In the genomic region with DNA sequence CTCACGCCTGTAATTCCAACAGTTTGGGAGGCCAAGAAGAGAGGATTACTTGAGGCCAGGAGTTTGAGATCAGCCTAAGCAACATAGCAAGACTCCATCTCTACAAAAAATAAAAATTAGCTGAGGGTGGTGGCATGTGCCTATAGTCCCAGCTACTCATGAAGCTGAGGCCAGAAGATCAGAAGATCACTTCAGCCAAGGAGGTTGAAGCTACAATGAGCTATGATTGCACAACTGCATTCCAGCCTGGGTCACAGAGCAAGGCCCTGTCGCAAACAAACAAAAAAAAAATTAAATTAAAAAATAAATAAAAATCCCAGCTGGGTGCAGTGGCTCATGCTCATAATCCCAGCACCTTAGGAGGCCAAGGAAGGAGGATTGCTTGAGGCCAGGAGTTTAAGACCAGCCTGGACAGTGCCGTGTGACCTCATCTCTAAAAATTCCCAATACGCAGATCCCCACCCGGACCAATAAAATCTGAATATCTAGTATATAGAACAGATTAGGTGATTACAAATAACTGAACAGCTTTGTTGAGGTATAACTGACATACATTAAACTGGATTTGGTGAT, we compare ENCODE assay signal across 1 cellular context.
A peak's percentile ranks its signal among the peaks of the same experiment; 100 is the strongest.
TF ChIP-seq lines count a peak whose summit lies in the region.

No MANE protein-coding gene starts in this region.

TF ChIP-seq in HepG2, 621 proteins besides CTCF, POLR2A, EP300 and RAD21 (continued from another document and continues in another):
- TF ChIP-seq, protein P1, sequence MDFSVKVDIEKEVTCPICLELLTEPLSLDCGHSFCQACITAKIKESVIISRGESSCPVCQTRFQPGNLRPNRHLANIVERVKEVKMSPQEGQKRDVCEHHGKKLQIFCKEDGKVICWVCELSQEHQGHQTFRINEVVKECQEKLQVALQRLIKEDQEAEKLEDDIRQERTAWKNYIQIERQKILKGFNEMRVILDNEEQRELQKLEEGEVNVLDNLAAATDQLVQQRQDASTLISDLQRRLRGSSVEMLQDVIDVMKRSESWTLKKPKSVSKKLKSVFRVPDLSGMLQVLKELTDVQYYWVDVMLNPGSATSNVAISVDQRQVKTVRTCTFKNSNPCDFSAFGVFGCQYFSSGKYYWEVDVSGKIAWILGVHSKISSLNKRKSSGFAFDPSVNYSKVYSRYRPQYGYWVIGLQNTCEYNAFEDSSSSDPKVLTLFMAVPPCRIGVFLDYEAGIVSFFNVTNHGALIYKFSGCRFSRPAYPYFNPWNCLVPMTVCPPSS (IDR thresholded peaks at IDR 0.05), result no peak
- no peak for TF ChIP-seq TP53 (CRISPR knock-in tag; conservative IDR thresholded peaks at IDR 0.05)
- TF ChIP-seq, protein P2, sequence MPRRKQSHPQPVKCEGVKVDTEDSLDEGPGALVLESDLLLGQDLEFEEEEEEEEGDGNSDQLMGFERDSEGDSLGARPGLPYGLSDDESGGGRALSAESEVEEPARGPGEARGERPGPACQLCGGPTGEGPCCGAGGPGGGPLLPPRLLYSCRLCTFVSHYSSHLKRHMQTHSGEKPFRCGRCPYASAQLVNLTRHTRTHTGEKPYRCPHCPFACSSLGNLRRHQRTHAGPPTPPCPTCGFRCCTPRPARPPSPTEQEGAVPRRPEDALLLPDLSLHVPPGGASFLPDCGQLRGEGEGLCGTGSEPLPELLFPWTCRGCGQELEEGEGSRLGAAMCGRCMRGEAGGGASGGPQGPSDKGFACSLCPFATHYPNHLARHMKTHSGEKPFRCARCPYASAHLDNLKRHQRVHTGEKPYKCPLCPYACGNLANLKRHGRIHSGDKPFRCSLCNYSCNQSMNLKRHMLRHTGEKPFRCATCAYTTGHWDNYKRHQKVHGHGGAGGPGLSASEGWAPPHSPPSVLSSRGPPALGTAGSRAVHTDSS (CRISPR knock-in tag; conservative IDR thresholded peaks at IDR 0.05), result no peak
- no peak for TF ChIP-seq SATB2 (CRISPR knock-in tag; IDR thresholded peaks at IDR 0.05)
- TF ChIP-seq, protein P3, sequence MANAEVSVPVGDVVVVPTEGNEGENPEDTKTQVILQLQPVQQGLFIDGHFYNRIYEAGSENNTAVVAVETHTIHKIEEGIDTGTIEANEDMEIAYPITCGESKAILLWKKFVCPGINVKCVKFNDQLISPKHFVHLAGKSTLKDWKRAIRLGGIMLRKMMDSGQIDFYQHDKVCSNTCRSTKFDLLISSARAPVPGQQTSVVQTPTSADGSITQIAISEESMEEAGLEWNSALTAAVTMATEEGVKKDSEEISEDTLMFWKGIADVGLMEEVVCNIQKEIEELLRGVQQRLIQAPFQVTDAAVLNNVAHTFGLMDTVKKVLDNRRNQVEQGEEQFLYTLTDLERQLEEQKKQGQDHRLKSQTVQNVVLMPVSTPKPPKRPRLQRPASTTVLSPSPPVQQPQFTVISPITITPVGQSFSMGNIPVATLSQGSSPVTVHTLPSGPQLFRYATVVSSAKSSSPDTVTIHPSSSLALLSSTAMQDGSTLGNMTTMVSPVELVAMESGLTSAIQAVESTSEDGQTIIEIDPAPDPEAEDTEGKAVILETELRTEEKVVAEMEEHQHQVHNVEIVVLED (CRISPR knock-in tag; IDR thresholded peaks at IDR 0.05; ENCODE audit: borderline replicate concordance), result no peak; the same call in 1 of the 2 replicates
- TF ChIP-seq PAX8 (CRISPR knock-in tag; IDR thresholded peaks at IDR 0.05; ENCODE audit: borderline replicate concordance), result no peak
- TF ChIP-seq ZSCAN31 (CRISPR knock-in tag; IDR thresholded peaks at IDR 0.05; ENCODE audit: low read depth), result no peak
- TF ChIP-seq, protein P4, sequence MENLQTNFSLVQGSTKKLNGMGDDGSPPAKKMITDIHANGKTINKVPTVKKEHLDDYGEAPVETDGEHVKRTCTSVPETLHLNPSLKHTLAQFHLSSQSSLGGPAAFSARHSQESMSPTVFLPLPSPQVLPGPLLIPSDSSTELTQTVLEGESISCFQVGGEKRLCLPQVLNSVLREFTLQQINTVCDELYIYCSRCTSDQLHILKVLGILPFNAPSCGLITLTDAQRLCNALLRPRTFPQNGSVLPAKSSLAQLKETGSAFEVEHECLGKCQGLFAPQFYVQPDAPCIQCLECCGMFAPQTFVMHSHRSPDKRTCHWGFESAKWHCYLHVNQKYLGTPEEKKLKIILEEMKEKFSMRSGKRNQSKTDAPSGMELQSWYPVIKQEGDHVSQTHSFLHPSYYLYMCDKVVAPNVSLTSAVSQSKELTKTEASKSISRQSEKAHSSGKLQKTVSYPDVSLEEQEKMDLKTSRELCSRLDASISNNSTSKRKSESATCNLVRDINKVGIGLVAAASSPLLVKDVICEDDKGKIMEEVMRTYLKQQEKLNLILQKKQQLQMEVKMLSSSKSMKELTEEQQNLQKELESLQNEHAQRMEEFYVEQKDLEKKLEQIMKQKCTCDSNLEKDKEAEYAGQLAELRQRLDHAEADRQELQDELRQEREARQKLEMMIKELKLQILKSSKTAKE (CRISPR knock-in tag; IDR thresholded peaks at IDR 0.05; ENCODE audit: borderline replicate concordance), result no peak
- no peak; the same call in 1 of the 2 replicates for TF ChIP-seq ZNF263 (CRISPR knock-in tag; IDR thresholded peaks at IDR 0.05)
- peak; percentile 79 for TF ChIP-seq ZMYM4 (CRISPR knock-in tag; IDR thresholded peaks at IDR 0.05)
- TF ChIP-seq U2AF2 (IDR thresholded peaks at IDR 0.05; ENCODE audit: low read depth, low read length), result no peak
- TF ChIP-seq KAT8 (CRISPR knock-in tag; IDR thresholded peaks at IDR 0.05), result peak; percentile 64; the same call in 1 of the 2 replicates
- TF ChIP-seq SMARCC2 (IDR thresholded peaks at IDR 0.05), result no peak
- TF ChIP-seq RNF2 (conservative IDR thresholded peaks at IDR 0.05; ENCODE audit: low read depth), result no peak
- TF ChIP-seq, protein P5, sequence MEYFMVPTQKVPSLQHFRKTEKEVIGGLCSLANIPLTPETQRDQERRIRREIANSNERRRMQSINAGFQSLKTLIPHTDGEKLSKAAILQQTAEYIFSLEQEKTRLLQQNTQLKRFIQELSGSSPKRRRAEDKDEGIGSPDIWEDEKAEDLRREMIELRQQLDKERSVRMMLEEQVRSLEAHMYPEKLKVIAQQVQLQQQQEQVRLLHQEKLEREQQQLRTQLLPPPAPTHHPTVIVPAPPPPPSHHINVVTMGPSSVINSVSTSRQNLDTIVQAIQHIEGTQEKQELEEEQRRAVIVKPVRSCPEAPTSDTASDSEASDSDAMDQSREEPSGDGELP (IDR thresholded peaks at IDR 0.05; ENCODE audit: borderline replicate concordance, low read depth), result peak; percentile 48; the same call in 1 of the 2 replicates
- TF ChIP-seq, protein P6, sequence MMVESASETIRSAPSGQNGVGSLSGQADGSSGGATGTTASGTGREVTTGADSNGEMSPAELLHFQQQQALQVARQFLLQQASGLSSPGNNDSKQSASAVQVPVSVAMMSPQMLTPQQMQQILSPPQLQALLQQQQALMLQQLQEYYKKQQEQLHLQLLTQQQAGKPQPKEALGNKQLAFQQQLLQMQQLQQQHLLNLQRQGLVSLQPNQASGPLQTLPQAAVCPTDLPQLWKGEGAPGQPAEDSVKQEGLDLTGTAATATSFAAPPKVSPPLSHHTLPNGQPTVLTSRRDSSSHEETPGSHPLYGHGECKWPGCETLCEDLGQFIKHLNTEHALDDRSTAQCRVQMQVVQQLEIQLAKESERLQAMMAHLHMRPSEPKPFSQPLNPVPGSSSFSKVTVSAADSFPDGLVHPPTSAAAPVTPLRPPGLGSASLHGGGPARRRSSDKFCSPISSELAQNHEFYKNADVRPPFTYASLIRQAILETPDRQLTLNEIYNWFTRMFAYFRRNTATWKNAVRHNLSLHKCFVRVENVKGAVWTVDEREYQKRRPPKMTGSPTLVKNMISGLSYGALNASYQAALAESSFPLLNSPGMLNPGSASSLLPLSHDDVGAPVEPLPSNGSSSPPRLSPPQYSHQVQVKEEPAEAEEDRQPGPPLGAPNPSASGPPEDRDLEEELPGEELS (CRISPR knock-in tag; IDR thresholded peaks at IDR 0.05), result peak; percentile 95
- TF ChIP-seq STAG1 (CRISPR knock-in tag; IDR thresholded peaks at IDR 0.05), result peak; percentile 21; the same call in 1 of the 2 replicates
- TF ChIP-seq, protein P7, sequence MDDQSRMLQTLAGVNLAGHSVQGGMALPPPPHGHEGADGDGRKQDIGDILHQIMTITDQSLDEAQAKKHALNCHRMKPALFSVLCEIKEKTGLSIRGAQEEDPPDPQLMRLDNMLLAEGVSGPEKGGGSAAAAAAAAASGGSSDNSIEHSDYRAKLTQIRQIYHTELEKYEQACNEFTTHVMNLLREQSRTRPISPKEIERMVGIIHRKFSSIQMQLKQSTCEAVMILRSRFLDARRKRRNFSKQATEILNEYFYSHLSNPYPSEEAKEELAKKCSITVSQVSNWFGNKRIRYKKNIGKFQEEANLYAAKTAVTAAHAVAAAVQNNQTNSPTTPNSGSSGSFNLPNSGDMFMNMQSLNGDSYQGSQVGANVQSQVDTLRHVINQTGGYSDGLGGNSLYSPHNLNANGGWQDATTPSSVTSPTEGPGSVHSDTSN (CRISPR knock-in tag; IDR thresholded peaks at IDR 0.05; ENCODE audit: borderline replicate concordance), result no peak
- TF ChIP-seq NFIB (CRISPR knock-in tag; IDR thresholded peaks at IDR 0.05; ENCODE audit: borderline replicate concordance), result no peak
- TF ChIP-seq RFXAP (CRISPR knock-in tag; IDR thresholded peaks at IDR 0.05; ENCODE audit: borderline replicate concordance), result peak; percentile 22; the same call in 1 of the 2 replicates
- TF ChIP-seq, protein P8, sequence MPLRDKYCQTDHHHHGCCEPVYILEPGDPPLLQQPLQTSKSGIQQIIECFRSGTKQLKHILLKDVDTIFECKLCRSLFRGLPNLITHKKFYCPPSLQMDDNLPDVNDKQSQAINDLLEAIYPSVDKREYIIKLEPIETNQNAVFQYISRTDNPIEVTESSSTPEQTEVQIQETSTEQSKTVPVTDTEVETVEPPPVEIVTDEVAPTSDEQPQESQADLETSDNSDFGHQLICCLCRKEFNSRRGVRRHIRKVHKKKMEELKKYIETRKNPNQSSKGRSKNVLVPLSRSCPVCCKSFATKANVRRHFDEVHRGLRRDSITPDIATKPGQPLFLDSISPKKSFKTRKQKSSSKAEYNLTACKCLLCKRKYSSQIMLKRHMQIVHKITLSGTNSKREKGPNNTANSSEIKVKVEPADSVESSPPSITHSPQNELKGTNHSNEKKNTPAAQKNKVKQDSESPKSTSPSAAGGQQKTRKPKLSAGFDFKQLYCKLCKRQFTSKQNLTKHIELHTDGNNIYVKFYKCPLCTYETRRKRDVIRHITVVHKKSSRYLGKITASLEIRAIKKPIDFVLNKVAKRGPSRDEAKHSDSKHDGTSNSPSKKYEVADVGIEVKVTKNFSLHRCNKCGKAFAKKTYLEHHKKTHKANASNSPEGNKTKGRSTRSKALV (CRISPR knock-in tag; IDR thresholded peaks at IDR 0.05), result 0 out of 2 replicates have a peak, but pooled peaks have one; percentile 42
- no peak for TF ChIP-seq HNRNPL (IDR thresholded peaks at IDR 0.05; ENCODE audit: low read depth, low read length)
- TF ChIP-seq, protein P9, sequence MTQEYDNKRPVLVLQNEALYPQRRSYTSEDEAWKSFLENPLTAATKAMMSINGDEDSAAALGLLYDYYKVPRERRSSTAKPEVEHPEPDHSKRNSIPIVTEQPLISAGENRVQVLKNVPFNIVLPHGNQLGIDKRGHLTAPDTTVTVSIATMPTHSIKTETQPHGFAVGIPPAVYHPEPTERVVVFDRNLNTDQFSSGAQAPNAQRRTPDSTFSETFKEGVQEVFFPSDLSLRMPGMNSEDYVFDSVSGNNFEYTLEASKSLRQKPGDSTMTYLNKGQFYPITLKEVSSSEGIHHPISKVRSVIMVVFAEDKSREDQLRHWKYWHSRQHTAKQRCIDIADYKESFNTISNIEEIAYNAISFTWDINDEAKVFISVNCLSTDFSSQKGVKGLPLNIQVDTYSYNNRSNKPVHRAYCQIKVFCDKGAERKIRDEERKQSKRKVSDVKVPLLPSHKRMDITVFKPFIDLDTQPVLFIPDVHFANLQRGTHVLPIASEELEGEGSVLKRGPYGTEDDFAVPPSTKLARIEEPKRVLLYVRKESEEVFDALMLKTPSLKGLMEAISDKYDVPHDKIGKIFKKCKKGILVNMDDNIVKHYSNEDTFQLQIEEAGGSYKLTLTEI (CRISPR knock-in tag; conservative IDR thresholded peaks at IDR 0.05), result no peak
- no peak for TF ChIP-seq NFKB2 (CRISPR knock-in tag; IDR thresholded peaks at IDR 0.05; ENCODE audit: borderline replicate concordance)
- peak; percentile 45; the same call in 1 of the 2 replicates for TF ChIP-seq NFIC (IDR thresholded peaks at IDR 0.05; ENCODE audit: low read length)
- TF ChIP-seq IKZF1 (IDR thresholded peaks at IDR 0.05), result no peak
- no peak for TF ChIP-seq NAIF1 (CRISPR knock-in tag; IDR thresholded peaks at IDR 0.05; ENCODE audit: borderline replicate concordance)
- 0 out of 2 replicates have a peak, but pooled peaks have one; percentile 22 for TF ChIP-seq YEATS4 (CRISPR knock-in tag; IDR thresholded peaks at IDR 0.05; ENCODE audit: borderline replicate concordance)
- no peak for TF ChIP-seq JUN (CRISPR knock-in tag; IDR thresholded peaks at IDR 0.05)
- no peak for TF ChIP-seq SNRNP70 (IDR thresholded peaks at IDR 0.05; ENCODE audit: low read depth, low read length)
- TF ChIP-seq SPEN (CRISPR knock-in tag; IDR thresholded peaks at IDR 0.05; ENCODE audit: low read depth), result peak; percentile 48
- TF ChIP-seq, protein P10, sequence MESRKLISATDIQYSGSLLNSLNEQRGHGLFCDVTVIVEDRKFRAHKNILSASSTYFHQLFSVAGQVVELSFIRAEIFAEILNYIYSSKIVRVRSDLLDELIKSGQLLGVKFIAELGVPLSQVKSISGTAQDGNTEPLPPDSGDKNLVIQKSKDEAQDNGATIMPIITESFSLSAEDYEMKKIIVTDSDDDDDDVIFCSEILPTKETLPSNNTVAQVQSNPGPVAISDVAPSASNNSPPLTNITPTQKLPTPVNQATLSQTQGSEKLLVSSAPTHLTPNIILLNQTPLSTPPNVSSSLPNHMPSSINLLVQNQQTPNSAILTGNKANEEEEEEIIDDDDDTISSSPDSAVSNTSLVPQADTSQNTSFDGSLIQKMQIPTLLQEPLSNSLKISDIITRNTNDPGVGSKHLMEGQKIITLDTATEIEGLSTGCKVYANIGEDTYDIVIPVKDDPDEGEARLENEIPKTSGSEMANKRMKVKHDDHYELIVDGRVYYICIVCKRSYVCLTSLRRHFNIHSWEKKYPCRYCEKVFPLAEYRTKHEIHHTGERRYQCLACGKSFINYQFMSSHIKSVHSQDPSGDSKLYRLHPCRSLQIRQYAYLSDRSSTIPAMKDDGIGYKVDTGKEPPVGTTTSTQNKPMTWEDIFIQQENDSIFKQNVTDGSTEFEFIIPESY (CRISPR knock-in tag; IDR thresholded peaks at IDR 0.05), result 0 out of 2 replicates have a peak, but pooled peaks have one; percentile 32
- peak; percentile 83 for TF ChIP-seq HOXA3 (CRISPR knock-in tag; IDR thresholded peaks at IDR 0.05)
- peak; percentile 67; the same call in 1 of the 2 replicates for TF ChIP-seq FOXJ3 (CRISPR knock-in tag; IDR thresholded peaks at IDR 0.05; ENCODE audit: borderline replicate concordance)
- no peak for TF ChIP-seq ZNF703 (CRISPR knock-in tag; IDR thresholded peaks at IDR 0.05; ENCODE audit: borderline replicate concordance)
- TF ChIP-seq LCORL (IDR thresholded peaks at IDR 0.05), result no peak
- TF ChIP-seq LCORL (CRISPR knock-in tag; IDR thresholded peaks at IDR 0.05), result peak; percentile 75
- TF ChIP-seq HNF4A (CRISPR knock-in tag; IDR thresholded peaks at IDR 0.05), result peak; percentile 91
- TF ChIP-seq, protein P11, sequence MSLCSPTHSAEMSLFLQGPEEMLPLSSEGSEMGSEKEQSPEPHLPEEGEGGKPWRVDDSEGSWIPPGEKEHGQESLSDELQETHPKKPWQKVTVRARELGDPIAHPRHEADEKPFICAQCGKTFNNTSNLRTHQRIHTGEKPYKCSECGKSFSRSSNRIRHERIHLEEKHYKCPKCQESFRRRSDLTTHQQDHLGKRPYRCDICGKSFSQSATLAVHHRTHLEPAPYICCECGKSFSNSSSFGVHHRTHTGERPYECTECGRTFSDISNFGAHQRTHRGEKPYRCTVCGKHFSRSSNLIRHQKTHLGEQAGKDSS (CRISPR knock-in tag; IDR thresholded peaks at IDR 0.05; ENCODE audit: borderline replicate concordance, low read depth), result no peak
